Comparison of ENCODE assay signal across 13 cellular contexts in the genomic region with DNA sequence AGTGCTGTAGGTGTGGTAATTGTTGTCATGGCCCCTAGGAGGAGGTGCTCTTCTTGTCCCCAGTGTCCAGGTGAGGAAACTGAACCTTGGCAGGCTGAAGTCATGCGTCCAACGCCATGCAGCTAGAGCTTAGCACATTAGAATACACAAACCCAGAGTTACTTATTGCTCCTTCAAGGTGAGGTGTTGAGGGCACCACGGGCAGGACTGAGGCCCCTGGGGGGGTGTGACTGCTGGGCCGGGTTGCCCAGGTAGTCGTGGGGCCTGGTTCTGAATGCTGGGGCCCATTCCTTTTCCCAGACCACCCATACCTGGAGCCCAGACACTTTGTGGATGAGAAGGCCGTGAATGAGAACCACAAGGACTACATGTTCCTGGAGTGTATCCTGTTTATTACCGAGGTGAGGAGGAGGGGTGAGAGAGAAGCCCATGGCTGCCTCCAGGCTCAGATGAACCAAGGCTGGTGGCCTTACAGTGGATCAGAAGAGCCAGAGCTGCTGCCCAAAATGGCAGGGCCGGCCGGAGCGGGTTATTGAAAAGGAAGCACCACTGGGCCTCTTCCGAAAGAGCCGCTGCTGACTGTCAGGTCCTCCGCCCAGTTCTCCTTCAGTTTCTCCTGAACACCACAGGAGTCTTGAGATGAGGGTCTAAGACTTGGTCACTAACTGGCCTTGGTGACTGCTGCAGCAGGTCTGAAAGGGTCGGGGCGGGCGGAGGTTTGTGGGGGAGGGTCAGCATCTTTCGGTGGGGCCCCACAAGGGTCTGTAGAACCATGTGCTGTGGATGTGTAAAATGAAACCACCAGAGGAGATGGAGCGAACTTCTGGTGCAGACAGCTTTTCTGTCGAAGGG. TPM values are rescaled to one million over a fixed set of nuclear protein-coding genes. Genes with fewer than 3 reads are reported as not detected.
A peak's percentile ranks its signal among the peaks of the same experiment; 100 is the strongest.
DNase-seq lines count a peak whose midpoint lies in the region; ATAC-seq and TF ChIP-seq lines count a peak whose summit lies in the region.
"Had no signal": no experiment of that assay in that cellular context is flagged by ENCODE, and none has a peak within 500 bp of the region (broad histone marks: within the 10 kb centered on the region; RNA-seq: fewer than 3 reads in every experiment).

No MANE protein-coding gene starts in this region.

- ATAC-seq in activated naive CD8-positive, alpha-beta T cell treated with anti-CD3 and anti-CD28 coated beads, Interleukin-2, amount 50 U/mL, for 24 hours = no peak
- ATAC-seq: PC-3 had no signal

- H3K4me3 Mint-ChIP-seq in activated naive CD8-positive, alpha-beta T cell treated with anti-CD3 and anti-CD28 coated beads for 36 hours = no peak overlapping the region
- H3K4me3 Mint-ChIP-seq in activated naive CD8-positive, alpha-beta T cell treated with anti-CD3 and anti-CD28 coated beads, Interleukin-2, amount 50 U/mL, for 24 hours = no peak overlapping the region
- H3K4me3 Mint-ChIP-seq in neural crest cell (peak overlapping the region; percentile 27), type B pancreatic cell (peak overlapping the region; percentile 31)

- H3K27me3 ChIP-seq in duodenal mucosa (ENCODE audit: control insufficient read depth in 1 of 2, insufficient read depth in 2 of 2, low read length in 2 of 2) = no peaks in the 10 kb centered on the region
- H3K27me3 ChIP-seq: BE2C had no signal

- H3K27ac ChIP-seq in duodenal mucosa (ENCODE audit: low read depth, low read length) = peak overlapping the region; percentile 73

- no peak overlapping the region for H3K9ac ChIP-seq in duodenal mucosa (ENCODE audit: low read depth in 1 of 2, low read length in 2 of 2)

- peaks cover 27 to 40% of the 10 kb centered on the region in 2 donors for H3K4me1 ChIP-seq in duodenal mucosa (ENCODE audit: control insufficient read depth in 1 of 2, insufficient read depth in 2 of 2, low read length in 2 of 2)

- H3K36me3 ChIP-seq in duodenal mucosa (ENCODE audit: control insufficient read depth in 1 of 2, insufficient read depth in 2 of 2, low read length in 2 of 2) = peaks cover 22 to 52% of the 10 kb centered on the region in 2 donors

- H3K9me3 ChIP-seq in duodenal mucosa (ENCODE audit: control insufficient read depth in 1 of 2, low read length in 2 of 2) = no peaks in the 10 kb centered on the region
- H3K9me3 ChIP-seq: BE2C had no signal

- H3K27ac Mint-ChIP-seq in activated naive CD8-positive, alpha-beta T cell treated with anti-CD3 and anti-CD28 coated beads for 36 hours = peak overlapping the region; percentile 51
- no peak overlapping the region for H3K27ac Mint-ChIP-seq in activated naive CD8-positive, alpha-beta T cell treated with anti-CD3 and anti-CD28 coated beads, Interleukin-2, amount 50 U/mL, for 24 hours
- H3K27ac Mint-ChIP-seq in neural crest cell (ENCODE audit: unreplicated experiment) (peak overlapping the region; percentile 62), type B pancreatic cell (peak overlapping the region; percentile 62)

- no peak for TF ChIP-seq CTCF in neural crest cell (conservative IDR thresholded peaks at IDR 0.05)
- no peak for TF ChIP-seq CTCF in type B pancreatic cell (conservative IDR thresholded peaks at IDR 0.05)

- H3K9me3 Mint-ChIP-seq in activated naive CD8-positive, alpha-beta T cell treated with anti-CD3 and anti-CD28 coated beads for 36 hours = no peaks in the 10 kb centered on the region
- no peaks in the 10 kb centered on the region for H3K9me3 Mint-ChIP-seq in activated naive CD8-positive, alpha-beta T cell treated with anti-CD3 and anti-CD28 coated beads, Interleukin-2, amount 50 U/mL, for 24 hours
- H3K9me3 Mint-ChIP-seq in neural crest cell (no peaks in the 10 kb centered on the region), type B pancreatic cell (no peaks in the 10 kb centered on the region)

- no peak overlapping the region for H3K4me3 ChIP-seq in duodenal mucosa (ENCODE audit: low read depth in 1 of 2, low read length in 2 of 2)

- no peaks in the 10 kb centered on the region for H3K27me3 Mint-ChIP-seq in activated naive CD8-positive, alpha-beta T cell treated with anti-CD3 and anti-CD28 coated beads for 36 hours
- H3K27me3 Mint-ChIP-seq in activated naive CD8-positive, alpha-beta T cell treated with anti-CD3 and anti-CD28 coated beads, Interleukin-2, amount 50 U/mL, for 24 hours = no peaks in the 10 kb centered on the region
- H3K27me3 Mint-ChIP-seq in neural crest cell (ENCODE audit: low read depth) (peaks cover 4% of the 10 kb centered on the region), type B pancreatic cell (no peaks in the 10 kb centered on the region)

- peaks cover 27% of the 10 kb centered on the region for H3K4me1 Mint-ChIP-seq in activated naive CD8-positive, alpha-beta T cell treated with anti-CD3 and anti-CD28 coated beads for 36 hours
- H3K4me1 Mint-ChIP-seq in activated naive CD8-positive, alpha-beta T cell treated with anti-CD3 and anti-CD28 coated beads, Interleukin-2, amount 50 U/mL, for 24 hours = peaks cover 33% of the 10 kb centered on the region
- H3K4me1 Mint-ChIP-seq in neural crest cell (peaks cover 53% of the 10 kb centered on the region), type B pancreatic cell (ENCODE audit: unreplicated experiment) (peaks cover 31% of the 10 kb centered on the region)

- H3K36me3 Mint-ChIP-seq in activated naive CD8-positive, alpha-beta T cell treated with anti-CD3 and anti-CD28 coated beads for 36 hours = peaks cover 11% of the 10 kb centered on the region
- H3K36me3 Mint-ChIP-seq in activated naive CD8-positive, alpha-beta T cell treated with anti-CD3 and anti-CD28 coated beads, Interleukin-2, amount 50 U/mL, for 24 hours (ENCODE audit: low read depth) = peaks cover 14% of the 10 kb centered on the region
- no peaks in the 10 kb centered on the region for H3K36me3 Mint-ChIP-seq in neural crest cell (ENCODE audit: low read depth)
- H3K36me3 Mint-ChIP-seq in type B pancreatic cell = peaks cover 9% of the 10 kb centered on the region

- DNase-seq in activated naive CD8-positive, alpha-beta T cell treated with anti-CD3 and anti-CD28 coated beads for 36 hours = no peak
- no peak for DNase-seq in activated naive CD8-positive, alpha-beta T cell treated with anti-CD3 and anti-CD28 coated beads, Interleukin-2, amount 50 U/mL, for 24 hours
- no peak for DNase-seq in neural crest cell (ENCODE audit: low read depth, low spot score)
- DNase-seq in type B pancreatic cell (ENCODE audit: extremely low spot score, unreplicated experiment) = no peak
- DNase-seq in SIG-M5 (lab: John Stamatoyannopoulos, UW) = no peak
- no peak for DNase-seq in NOMO-1 treated with DMSO at 0.1 percent for 48 hours (lab: John Stamatoyannopoulos, UW; ENCODE audit: unreplicated experiment)
- DNase-seq in activated CD4-positive, alpha-beta T cell treated with anti-CD3 and anti-CD28 coated beads, Interleukin-2, amount 50 U/mL, for 1 hour = no peak
- DNase-seq: BE2C; effector CD8-positive, alpha-beta T cell; NCI-H2081 treated with DMSO at 0.1 percent for 48 hours; PC-3; posterior cingulate gyrus had no signal

RNA-seq across cellular contexts. Expression of a gene that starts 26.3 kb away (rescaled TPM):
- 100 to 1,000 TPM; 101 to 104 TPM for total RNA-seq in activated naive CD8-positive, alpha-beta T cell treated with anti-CD3 and anti-CD28 coated beads for 36 hours
- total RNA-seq in neural crest cell (136 and 144 TPM in 2 replicates), type B pancreatic cell (ENCODE audit: low replicate concordance) (102 and 115 TPM in 2 replicates)

RNA-seq across cellular contexts. Expression of a gene that starts 26.9 kb away (rescaled TPM):
- 1 to 10 TPM; 7.3 to 7.9 TPM for total RNA-seq in activated naive CD8-positive, alpha-beta T cell treated with anti-CD3 and anti-CD28 coated beads for 36 hours
- total RNA-seq in neural crest cell (24.9 and 26.0 TPM in 2 replicates), type B pancreatic cell (ENCODE audit: low replicate concordance) (14.5 and 28.4 TPM in 2 replicates)

RNA-seq across cellular contexts. Expression of a gene that starts 40.5 kb away (rescaled TPM):
- total RNA-seq in activated naive CD8-positive, alpha-beta T cell treated with anti-CD3 and anti-CD28 coated beads for 36 hours = 1 to 10 TPM; 1.1 to 1.2 TPM
- total RNA-seq in neural crest cell (19.1 and 19.9 TPM in 2 replicates), type B pancreatic cell (ENCODE audit: low replicate concordance) (22.3 and 37.5 TPM in 2 replicates)

RNA-seq across cellular contexts. Expression of a gene that starts 56.6 kb away (rescaled TPM):
- total RNA-seq in activated naive CD8-positive, alpha-beta T cell treated with anti-CD3 and anti-CD28 coated beads for 36 hours = 10 to 100 TPM; 17.7 to 20.8 TPM
- 43.1 and 43.9 TPM in 2 replicates for total RNA-seq in neural crest cell
- total RNA-seq in type B pancreatic cell (ENCODE audit: low replicate concordance) = 20.2 and 21.1 TPM in 2 replicates

Comparison
In these comparisons a context has a peak if more than half of its experiments do, and no peak if none do; other contexts are left out.
1. H3K4me3 Mint-ChIP-seq: peak in neural crest cell (single experiment) and type B pancreatic cell (single experiment); none in activated naive CD8-positive, alpha-beta T cell treated with anti-CD3 and anti-CD28 coated beads for 36 hours (single experiment) and activated naive CD8-positive, alpha-beta T cell treated with anti-CD3 and anti-CD28 coated beads, Interleukin-2, amount 50 U/mL, for 24 hours (single experiment).